Comparison of ENCODE assay signal across 9 cellular contexts in genomic region chr11:68950268-68950667, GRCh38. TPM values are rescaled to one million over a fixed set of nuclear protein-coding genes. Genes with fewer than 3 reads are reported as not detected.
DNase-seq lines count a peak whose midpoint lies in the region; ATAC-seq and TF ChIP-seq lines count a peak whose summit lies in the region.
"Had no signal": no experiment of that assay in that cellular context is flagged by ENCODE, and none has a peak within 500 bp of the region (broad histone marks: within the 10 kb centered on the region; RNA-seq: fewer than 3 reads in every experiment).

No MANE protein-coding gene starts in this region.

- H3K27me3 ChIP-seq in PC-9 (ENCODE audit: insufficient read depth, low read depth), result no peaks in the 10 kb centered on the region

- peak; percentile 56 for TF ChIP-seq CTCF in GM12864 (IDR thresholded peaks at IDR 0.05; ENCODE audit: low read depth, low read length, missing control alignments)
- TF ChIP-seq CTCF in PC-9 (conservative IDR thresholded peaks at IDR 0.05), result peak; percentile 73
- TF ChIP-seq CTCF in fibroblast of mammary gland (conservative IDR thresholded peaks at IDR 0.05; ENCODE audit: control insufficient read depth, insufficient read depth, low read depth, low read length), result peak; percentile 31

- H3K9me2 ChIP-seq in PC-9 (ENCODE audit: insufficient read depth), result no peaks in the 10 kb centered on the region

- intact Hi-C loops in PC-9 (cut with micrococcal nuclease; ENCODE audit: unreplicated experiment), result loop anchor here (5.0 kb wide), 1 partner anchor 92 kb away; no protein-coding TSS in a partner anchor

- no peak for ATAC-seq in GM21526 (IDR thresholded peaks at IDR 0.05; ENCODE audit: low FRiP score, unreplicated experiment)
- ATAC-seq in HG02870 (IDR thresholded peaks at IDR 0.05; ENCODE audit: unreplicated experiment), result no peak
- ATAC-seq in HG02840 (IDR thresholded peaks at IDR 0.05; ENCODE audit: low FRiP score, unreplicated experiment), result no peak

- no TSS peak for BruUV-seq in PC-9 (replicated peaks; lab: Mats Ljungman, UMichigan)

- no peak overlapping the region for H2AFZ ChIP-seq in PC-9

- CTCF ChIA-PET in PC-9 (lab: Charles Lee), result no interaction called here

- H3K9me3 ChIP-seq in PC-9 (ENCODE audit: insufficient read depth, low read depth), result no peaks in the 10 kb centered on the region

- no peaks in the 10 kb centered on the region for H3K4me1 ChIP-seq in PC-9 (replicated peaks; ENCODE audit: insufficient read depth)

- H3F3A ChIP-seq in PC-9 (ENCODE audit: insufficient read depth, low read depth), result no peaks in the 10 kb centered on the region

- POLR2A ChIA-PET in PC-9 (lab: Charles Lee; ENCODE audit: unreplicated experiment), result interaction anchor here (0.6 to 0.7 kb wide), 2 partner anchors 79 to 98 kb away, joined by 3 to 9 read pairs; no protein-coding TSS in a partner anchor

- no peak overlapping the region for H3K4me2 ChIP-seq in PC-9

- H3K36me3 ChIP-seq in PC-9 (ENCODE audit: low read depth), result no peaks in the 10 kb centered on the region

- no peak overlapping the region for H3K27ac ChIP-seq in PC-9

- no peaks in the 10 kb centered on the region for H3K79me2 ChIP-seq in PC-9 (ENCODE audit: low read depth)

- peak; percentile 22 for DNase-seq in A172 (ENCODE audit: low spot score)
- DNase-seq in GM12864 (ENCODE audit: low read depth), result no peak
- peak; percentile 21 to 49 for DNase-seq in PC-9
- peak; percentile 17 for DNase-seq in fibroblast of mammary gland (ENCODE audit: low read depth)
- DNase-seq in stimulated activated naive CD4-positive, alpha-beta T cell (lab: John Stamatoyannopoulos, UW), result no peak
- DNase-seq: effector memory CD4-positive, alpha-beta T cell had no signal

- no peak overlapping the region for H3K4me3 ChIP-seq in GM12864 (ENCODE audit: low read depth, low read length)
- H3K4me3 ChIP-seq in PC-9, result no peak overlapping the region
- no peak overlapping the region for H3K4me3 ChIP-seq in fibroblast of mammary gland (ENCODE audit: control insufficient read depth, low read depth, low read length)

- H4K20me1 ChIP-seq in PC-9 (ENCODE audit: insufficient read depth), result no peaks in the 10 kb centered on the region

RNA-seq across cellular contexts. Expression of gene MRGPRD, which starts 30.5 kb away (rescaled TPM):
- total RNA-seq in A172 (2014; rRNA removed; shearing (Covaris generic)), result not detected in 2 replicates
- total RNA-seq in PC-9 (2021), result not detected in 2 replicates

RNA-seq across cellular contexts. Expression of gene IGHMBP2, which starts 46.6 kb away (rescaled TPM):
- total RNA-seq in A172 (2014; rRNA removed; shearing (Covaris generic)), result 5.7 and 11.8 TPM in 2 replicates
- 27.0 and 27.6 TPM in 2 replicates for total RNA-seq in PC-9 (2021)

RNA-seq across cellular contexts. Expression of gene MRPL21, which starts 46.6 kb away (rescaled TPM):
- 62.6 and 64.7 TPM in 2 replicates for total RNA-seq in A172 (2014; rRNA removed; shearing (Covaris generic))
- total RNA-seq in PC-9 (2021), result 81.9 and 88.0 TPM in 2 replicates

Comparison
In these comparisons a context has a peak if more than half of its experiments do, and no peak if none do; other contexts are left out.
1. DNase-seq: peak in A172 (single experiment), PC-9 (2 of 2) and fibroblast of mammary gland (single experiment); none in GM12864 (single experiment) and stimulated activated naive CD4-positive, alpha-beta T cell (0 of 6).
2. Peak in every context shown above with its lines, with median percentiles within 50 percentile points of each other: CTCF ChIP-seq.